In genomic region chr12:54017845-54018607, GRCh38 we compare ENCODE assay signal across 1 cellular context.
TF ChIP-seq lines count a peak whose summit lies in the region.

No MANE protein-coding gene starts in this region.

TF ChIP-seq in K562, 482 proteins besides CTCF, POLR2A, EP300 and RAD21 (continued from another document and continues in another):
- TF ChIP-seq NEUROD1 (IDR thresholded peaks at IDR 0.05; ENCODE audit: borderline replicate concordance, low read depth, low read length, partially characterized antibody) = peak; percentile 61
- TF ChIP-seq THRAP3 (IDR thresholded peaks at IDR 0.05; ENCODE audit: borderline replicate concordance) = no peak
- no peak for TF ChIP-seq PHB2 (IDR thresholded peaks at IDR 0.05; ENCODE audit: low read depth)
- no peak for TF ChIP-seq MTA1 (IDR thresholded peaks at IDR 0.05; ENCODE audit: borderline replicate concordance)
- TF ChIP-seq ZBTB26 (CRISPR knock-in tag; IDR thresholded peaks at IDR 0.05) = no peak
- peak; percentile 78 for TF ChIP-seq TFAP4 (CRISPR knock-in tag; IDR thresholded peaks at IDR 0.05; ENCODE audit: borderline replicate concordance)
- TF ChIP-seq ELF2 (CRISPR knock-in tag; IDR thresholded peaks at IDR 0.05) = no peak
- no peak for TF ChIP-seq ZNF407 (IDR thresholded peaks at IDR 0.05; ENCODE audit: low read depth)
- TF ChIP-seq ZNF124 (CRISPR knock-in tag; IDR thresholded peaks at IDR 0.05) = no peak
- TF ChIP-seq PRMT5 (CRISPR knock-in tag; IDR thresholded peaks at IDR 0.05) = no peak
- TF ChIP-seq FOXK2 (conservative IDR thresholded peaks at IDR 0.05 in 1 of 2, IDR thresholded peaks at IDR 0.05 in 1 of 2; ENCODE audit: low read depth in 2 of 2) = no peak
- peak in 1 of 3 experiments; percentile 83; a peak in 2 of 6 replicates for TF ChIP-seq ZBTB11 (CRISPR knock-in tag; IDR thresholded peaks at IDR 0.05)
- no peak for TF ChIP-seq ZNF79 (CRISPR knock-in tag; IDR thresholded peaks at IDR 0.05; ENCODE audit: low read depth)
- no peak for TF ChIP-seq ZC3H8 (IDR thresholded peaks at IDR 0.05)
- 0 out of 2 replicates have a peak, but pooled peaks have one; percentile 20 for TF ChIP-seq ZBTB40 (IDR thresholded peaks at IDR 0.05)
- TF ChIP-seq ZBTB40 (CRISPR knock-in tag; IDR thresholded peaks at IDR 0.05) = no peak
